ENCODE assay signal across 10 cellular contexts in the genomic region with DNA sequence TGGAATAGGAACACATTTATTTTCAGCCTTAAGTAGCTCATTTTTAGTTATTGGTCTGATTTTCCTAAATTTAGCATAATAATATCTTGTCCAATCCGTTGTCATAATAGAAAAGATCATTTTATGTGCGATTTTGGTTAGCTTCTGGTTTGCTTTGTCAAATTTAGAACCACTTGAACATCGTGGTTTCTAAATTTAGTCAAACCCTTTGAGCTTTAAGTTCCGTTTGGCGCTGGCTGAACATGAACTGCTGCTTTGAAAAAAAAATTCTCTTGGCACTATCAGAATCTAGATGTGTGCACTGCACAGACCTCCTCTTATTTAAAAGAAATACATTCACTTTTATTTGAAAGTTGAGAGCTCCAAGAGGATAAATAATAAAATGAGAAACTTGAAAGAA.
DNase-seq lines count a peak whose midpoint lies in the region; ATAC-seq lines count a peak whose summit lies in the region.
"Had no signal": no experiment of that assay in that cellular context is flagged by ENCODE, and none has a peak within 500 bp of the region (broad histone marks: within the 10 kb centered on the region; RNA-seq: fewer than 3 reads in every experiment).

No MANE protein-coding gene starts in this region.

- H4K20me1 ChIP-seq in GM23248 (ENCODE audit: insufficient read depth): no peaks in the 10 kb centered on the region

- ATAC-seq in GM18511 (IDR thresholded peaks at IDR 0.05; ENCODE audit: unreplicated experiment) (peak; percentile 68), GM21447 (IDR thresholded peaks at IDR 0.05; ENCODE audit: unreplicated experiment) (no peak)
- ATAC-seq: K562 had no signal

- H2AFZ ChIP-seq in GM23248: peak overlapping the region; percentile 39; the same call in 1 of the 2 replicates

- H3K9me2 ChIP-seq in GM23248 (ENCODE audit: insufficient read depth): no peaks in the 10 kb centered on the region

- H3K27ac Mint-ChIP-seq in immature natural killer cell: peak overlapping the region; percentile 2 to 65 (median 54)
- H3K27ac Mint-ChIP-seq: endodermal cell had no signal

- peaks cover 32 to 67% of the 10 kb centered on the region in 2 donors for H3K4me1 Mint-ChIP-seq in immature natural killer cell
- H3K4me1 Mint-ChIP-seq: endodermal cell had no signal

- H3K36me3 Mint-ChIP-seq in immature natural killer cell: peaks cover 3 to 8% (median 5%) of the 10 kb centered on the region in 3 donors

- H3K4me3 Mint-ChIP-seq in immature natural killer cell: peak overlapping the region; percentile 60 to 77 (median 72)
- H3K4me3 Mint-ChIP-seq: endodermal cell had no signal

- H3K27me3 ChIP-seq in GM23248 (replicated peaks; ENCODE audit: insufficient read depth): no peaks in the 10 kb centered on the region

- H3F3A ChIP-seq in GM23248 (ENCODE audit: insufficient read depth): no peaks in the 10 kb centered on the region

- no peaks in the 10 kb centered on the region for H3K9me3 Mint-ChIP-seq in immature natural killer cell
- H3K9me3 Mint-ChIP-seq: endodermal cell had no signal

- H3K27me3 Mint-ChIP-seq in immature natural killer cell (ENCODE audit: low read depth in 3 of 3): peaks cover 2 to 4% (median 4%) of the 10 kb centered on the region in 3 donors

- H3K4me2 ChIP-seq in GM23248 (ENCODE audit: unreplicated experiment): no peak overlapping the region

- no peaks in the 10 kb centered on the region for H3K79me2 ChIP-seq in GM23248 (ENCODE audit: insufficient read depth)

- H3K36me3 ChIP-seq in GM23248 (ENCODE audit: low read depth): no peaks in the 10 kb centered on the region

- H3K9ac ChIP-seq in GM23248: no peak overlapping the region

- 20 to 22% methylated on average over 5 of the region's 5 CpGs for WGBS in GM23248 (ENCODE audit: low coverage in 1 of 2, low lambda C conversion rate in 2 of 2, missing lambda C conversion rate in 2 of 2), 2 experiments

- DNase-seq in GM23248 (no peak), NOMO-1 (lab: John Stamatoyannopoulos, UW; ENCODE audit: unreplicated experiment in 2 of 2) (peak; percentile 24 to 30), immature natural killer cell (peak in 2 of 3 donors; percentile 3 to 15), posterior cingulate gyrus (no peak)
- no peak for DNase-seq in activated CD4-positive, CD25-positive, alpha-beta regulatory T cell (lab: John Stamatoyannopoulos, UW)
- DNase-seq: endodermal cell, GOT3 had no signal

- H3K4me1 ChIP-seq in GM23248 (ENCODE audit: insufficient read depth): no peaks in the 10 kb centered on the region

- no peaks in the 10 kb centered on the region for H3K9me3 ChIP-seq in GM23248 (ENCODE audit: low read depth)

- H3K4me3 ChIP-seq in GM23248: no peak overlapping the region
- H3K4me3 ChIP-seq: K562 had no signal

- intact Hi-C loops in posterior cingulate gyrus (cut with DNase I): no loop called here

- H3K27ac ChIP-seq in GM23248: no peak overlapping the region

- in situ Hi-C loops in GM23248 (cut with MboI): no loop called here

Comparison
In these comparisons a context has a peak if more than half of its experiments do, and no peak if none do; other contexts are left out.
1. DNase-seq: peak in NOMO-1 (2 of 2) and immature natural killer cell (2 of 3); none in GM23248 (single experiment), activated CD4-positive, CD25-positive, alpha-beta regulatory T cell (0 of 4) and posterior cingulate gyrus (0 of 10).